ENCODE assay signal across 1 cellular context in the genomic region with DNA sequence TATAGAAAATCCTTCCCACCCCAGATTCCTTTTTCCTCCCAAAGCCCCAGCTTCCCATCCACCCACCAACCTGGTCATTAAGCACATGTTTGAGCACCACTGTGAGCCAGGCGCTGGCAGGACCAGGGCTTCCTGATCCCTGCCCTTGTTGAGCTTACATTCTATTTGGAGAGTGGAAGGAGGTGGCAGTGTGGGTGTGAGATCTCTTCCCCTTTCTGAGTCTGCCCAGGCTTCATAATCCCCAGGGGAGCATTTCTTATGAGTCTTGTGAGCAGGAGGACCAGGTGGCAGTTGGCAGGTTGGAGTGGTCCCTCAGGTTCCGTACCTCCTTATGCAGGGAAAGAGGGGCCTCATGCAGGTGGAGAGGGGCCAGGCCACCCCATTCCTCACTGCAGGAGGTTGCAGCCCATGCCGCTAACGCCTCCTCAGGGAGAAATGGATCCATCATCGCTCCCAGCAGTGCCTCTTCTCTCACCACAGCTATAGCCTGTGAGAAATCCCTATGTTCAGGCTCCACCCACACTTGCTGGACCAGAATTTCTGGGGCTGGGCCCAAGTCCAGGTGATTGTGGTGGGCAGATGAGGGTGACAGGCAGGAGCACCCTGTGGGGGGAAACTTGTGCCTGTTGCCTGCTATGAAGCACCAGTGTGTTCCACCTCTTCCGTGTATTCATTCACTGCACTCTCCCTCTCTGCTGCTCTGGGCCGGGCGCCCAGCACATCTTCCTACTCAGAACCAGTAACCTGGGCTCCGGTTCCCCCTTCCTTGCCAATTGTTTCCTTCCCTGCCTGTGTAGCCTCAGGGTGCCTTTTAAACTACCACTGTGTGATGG.
A peak's percentile ranks its signal among the peaks of the same experiment; 100 is the strongest.
TF ChIP-seq lines count a peak whose summit lies in the region.

No MANE protein-coding gene starts in this region.

TF ChIP-seq in K562, 482 proteins besides CTCF, POLR2A, EP300 and RAD21 (continues in another document):
- no peak for TF ChIP-seq DNMT1 (IDR thresholded peaks at IDR 0.05)
- no peak for TF ChIP-seq ZNF324 (CRISPR knock-in tag; IDR thresholded peaks at IDR 0.05)
- no peak for TF ChIP-seq PYGO2 (tag; IDR thresholded peaks at IDR 0.05)
- TF ChIP-seq, protein P1, sequence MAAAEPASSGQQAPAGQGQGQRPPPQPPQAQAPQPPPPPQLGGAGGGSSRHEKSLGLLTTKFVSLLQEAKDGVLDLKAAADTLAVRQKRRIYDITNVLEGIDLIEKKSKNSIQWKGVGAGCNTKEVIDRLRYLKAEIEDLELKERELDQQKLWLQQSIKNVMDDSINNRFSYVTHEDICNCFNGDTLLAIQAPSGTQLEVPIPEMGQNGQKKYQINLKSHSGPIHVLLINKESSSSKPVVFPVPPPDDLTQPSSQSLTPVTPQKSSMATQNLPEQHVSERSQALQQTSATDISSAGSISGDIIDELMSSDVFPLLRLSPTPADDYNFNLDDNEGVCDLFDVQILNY (CRISPR knock-in tag; IDR thresholded peaks at IDR 0.05) = no peak
- TF ChIP-seq ZNF224 (CRISPR knock-in tag; IDR thresholded peaks at IDR 0.05) = no peak
- no peak for TF ChIP-seq TEAD4 (IDR thresholded peaks at IDR 0.05; ENCODE audit: low read length)
- TF ChIP-seq TEAD4 (CRISPR knock-in tag; IDR thresholded peaks at IDR 0.05; ENCODE audit: borderline replicate concordance) = no peak
- peak; percentile 26 for TF ChIP-seq TBP (optimal IDR thresholded peaks at IDR 0.05; ENCODE audit: low read depth, low read length)
- peak; percentile 5 for TF ChIP-seq POU5F1 (IDR thresholded peaks at IDR 0.05; ENCODE audit: borderline replicate concordance, low read depth, low read length, partially characterized antibody)
- no peak for TF ChIP-seq ZSCAN29 (IDR thresholded peaks at IDR 0.05)
- TF ChIP-seq ZNF561 (CRISPR knock-in tag; conservative IDR thresholded peaks at IDR 0.05) = 0 out of 2 replicates have a peak, but pooled peaks have one; percentile 47
- TF ChIP-seq PML (IDR thresholded peaks at IDR 0.05; ENCODE audit: low read length) = 0 out of 2 replicates have a peak, but pooled peaks have one; percentile 2
- no peak for TF ChIP-seq STAT5B (CRISPR knock-in tag; IDR thresholded peaks at IDR 0.05)
- peak; percentile 56; the same call in 1 of the 2 replicates for TF ChIP-seq MTF1 (CRISPR knock-in tag; IDR thresholded peaks at IDR 0.05; ENCODE audit: borderline replicate concordance)
- no peak for TF ChIP-seq ZBTB34 (CRISPR knock-in tag; IDR thresholded peaks at IDR 0.05)
- peak in 1 of 3 experiments; percentile 34; a peak in 1 of 6 replicates for TF ChIP-seq ZBTB11 (CRISPR knock-in tag; IDR thresholded peaks at IDR 0.05)
- 0 out of 2 replicates have a peak, but pooled peaks have one; percentile 26 for TF ChIP-seq ZNF436 (CRISPR knock-in tag; IDR thresholded peaks at IDR 0.05)
- no peak for TF ChIP-seq MGA (IDR thresholded peaks at IDR 0.05)
- no peak for TF ChIP-seq POLR2H (tag; IDR thresholded peaks at IDR 0.05; ENCODE audit: low read depth)
- 0 out of 2 replicates have a peak, but pooled peaks have one; percentile 32 for TF ChIP-seq E2F3 (CRISPR knock-in tag; IDR thresholded peaks at IDR 0.05)
- no peak for TF ChIP-seq RFX7 (CRISPR knock-in tag; IDR thresholded peaks at IDR 0.05)
- TF ChIP-seq, protein P2, sequence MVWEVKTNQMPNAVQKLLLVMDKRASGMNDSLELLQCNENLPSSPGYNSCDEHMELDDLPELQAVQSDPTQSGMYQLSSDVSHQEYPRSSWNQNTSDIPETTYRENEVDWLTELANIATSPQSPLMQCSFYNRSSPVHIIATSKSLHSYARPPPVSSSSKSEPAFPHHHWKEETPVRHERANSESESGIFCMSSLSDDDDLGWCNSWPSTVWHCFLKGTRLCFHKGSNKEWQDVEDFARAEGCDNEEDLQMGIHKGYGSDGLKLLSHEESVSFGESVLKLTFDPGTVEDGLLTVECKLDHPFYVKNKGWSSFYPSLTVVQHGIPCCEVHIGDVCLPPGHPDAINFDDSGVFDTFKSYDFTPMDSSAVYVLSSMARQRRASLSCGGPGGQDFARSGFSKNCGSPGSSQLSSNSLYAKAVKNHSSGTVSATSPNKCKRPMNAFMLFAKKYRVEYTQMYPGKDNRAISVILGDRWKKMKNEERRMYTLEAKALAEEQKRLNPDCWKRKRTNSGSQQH (CRISPR knock-in tag; IDR thresholded peaks at IDR 0.05) = peak; percentile 67; the same call in 1 of the 2 replicates
- TF ChIP-seq THAP7 (CRISPR knock-in tag; IDR thresholded peaks at IDR 0.05) = no peak
- no peak for TF ChIP-seq MEIS2 (IDR thresholded peaks at IDR 0.05; ENCODE audit: partially characterized antibody)
- no peak for TF ChIP-seq NONO (IDR thresholded peaks at IDR 0.05; ENCODE audit: low read depth in 2 of 2, low read length in 1 of 2)
- no peak for TF ChIP-seq ZKSCAN8 (CRISPR knock-in tag; IDR thresholded peaks at IDR 0.05)
- no peak for TF ChIP-seq ZNF449 (CRISPR knock-in tag; IDR thresholded peaks at IDR 0.05)
- no peak for TF ChIP-seq TBL1XR1 (IDR thresholded peaks at IDR 0.05; ENCODE audit: low read length in 2 of 2)
- TF ChIP-seq SAP30 (IDR thresholded peaks at IDR 0.05; ENCODE audit: borderline replicate concordance, insufficient read depth, low read depth, low read length, poor library complexity, severe bottlenecking) = no peak
- TF ChIP-seq USF2 (CRISPR knock-in tag; IDR thresholded peaks at IDR 0.05) = peak; percentile 14; the same call in 1 of the 2 replicates
- 0 out of 2 replicates have a peak, but pooled peaks have one; percentile 30 for TF ChIP-seq HNRNPUL1 (IDR thresholded peaks at IDR 0.05; ENCODE audit: low read length)
- TF ChIP-seq ZKSCAN3 (CRISPR knock-in tag; IDR thresholded peaks at IDR 0.05) = no peak
- TF ChIP-seq ZZZ3 (IDR thresholded peaks at IDR 0.05) = no peak
